Comparison of ENCODE assay signal across 15 cellular contexts in the genomic region with DNA sequence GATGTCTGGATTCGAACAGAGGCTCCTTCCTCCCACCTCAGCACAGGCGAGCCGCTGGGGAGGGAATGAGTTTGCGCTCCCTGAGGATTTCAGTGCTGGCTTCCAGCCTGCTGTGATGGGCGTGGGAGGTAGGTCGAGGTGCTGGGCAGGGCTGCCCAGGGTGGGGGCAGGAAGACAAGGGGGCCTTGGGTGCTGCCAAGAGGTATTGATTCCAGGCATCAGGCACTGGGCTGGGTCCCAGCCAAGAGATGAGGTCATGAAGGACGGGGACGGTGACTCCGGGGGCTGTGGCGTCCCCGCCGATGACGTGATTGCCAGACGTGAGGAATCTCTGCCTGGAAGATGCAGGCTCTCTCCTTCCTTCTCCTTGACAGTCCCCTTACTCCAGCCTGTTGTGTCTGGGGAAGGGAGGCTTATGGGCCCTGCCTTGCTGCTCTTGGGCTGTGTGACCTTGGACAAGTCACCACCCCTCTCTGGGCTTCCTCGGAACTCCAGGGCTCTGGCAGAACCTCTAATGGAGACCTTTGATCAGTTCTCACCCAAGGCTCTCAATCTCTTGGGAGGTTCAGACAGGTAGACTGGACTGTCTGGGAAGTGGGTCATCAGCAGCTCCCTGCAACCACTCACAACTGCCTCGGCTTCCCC.
A peak's percentile ranks its signal among the peaks of the same experiment; 100 is the strongest.
DNase-seq lines count a peak whose midpoint lies in the region; ATAC-seq, FAIRE-seq and TF ChIP-seq lines count a peak whose summit lies in the region.
"Had no signal": no experiment of that assay in that cellular context is flagged by ENCODE, and none has a peak within 500 bp of the region (broad histone marks: within the 10 kb centered on the region; RNA-seq: fewer than 3 reads in every experiment).

No MANE protein-coding gene starts in this region.

- H3K36me3 ChIP-seq in body of pancreas (replicated peaks in 1 of 2; ENCODE audit: insufficient read depth in 1 of 2, low read depth in 2 of 2) (no peaks in the 10 kb centered on the region), pancreas (no peaks in the 10 kb centered on the region), MM.1S (replicated peaks; ENCODE audit: insufficient read depth, low read length) (no peaks in the 10 kb centered on the region)
- H3K36me3 ChIP-seq: BLaER1 treated with 17β-estradiol and CSF1 and Interleukin-3, amounts not matched to agents 10 nM and 100 nM had no signal

- no peaks in the 10 kb centered on the region for H3K9me3 ChIP-seq in body of pancreas
- H3K9me3 ChIP-seq in pancreas: no peaks in the 10 kb centered on the region
- H3K9me3 ChIP-seq in MM.1S (replicated peaks; ENCODE audit: insufficient read depth, low read length): no peaks in the 10 kb centered on the region

- H3K27ac ChIP-seq in body of pancreas: no peak overlapping the region
- no peak overlapping the region for H3K27ac ChIP-seq in pancreas
- H3K27ac ChIP-seq in MM.1S (ENCODE audit: low read length): no peak overlapping the region
- H3K27ac ChIP-seq: 22Rv1; BLaER1 treated with 17β-estradiol and CSF1 and Interleukin-3, amounts not matched to agents 10 nM and 100 nM had no signal

- H3K27me3 ChIP-seq in body of pancreas (peaks cover 0 to 8% of the 10 kb centered on the region in 2 donors), pancreas (no peaks in the 10 kb centered on the region), MM.1S (replicated peaks; ENCODE audit: insufficient read depth, low read length) (peaks cover 79% of the 10 kb centered on the region)
- H3K27me3 ChIP-seq: BLaER1 treated with 17β-estradiol and CSF1 and Interleukin-3, amounts not matched to agents 10 nM and 100 nM had no signal

- TF ChIP-seq CTCF in body of pancreas (IDR thresholded peaks at IDR 0.05): no peak
- TF ChIP-seq CTCF in pancreas (IDR thresholded peaks at IDR 0.05): no peak
- TF ChIP-seq CTCF in MM.1S (IDR thresholded peaks at IDR 0.05; ENCODE audit: low read length): no peak

- peak; percentile 22 for DNase-seq in DMS 273 (lab: John Stamatoyannopoulos, UW; ENCODE audit: unreplicated experiment)
- DNase-seq in DMS 273 treated with DMSO at 0.1 percent for 48 hours (lab: John Stamatoyannopoulos, UW): no peak
- peak; percentile 21 for DNase-seq in Daoy (ENCODE audit: low read depth)
- peak; percentile 39 to 63 (median 50) for DNase-seq in body of pancreas
- peak; percentile 32 to 78 (median 54) for DNase-seq in pancreas
- no peak for DNase-seq in stimulated activated CD4-positive, alpha-beta T cell treated with anti-CD3 and anti-CD28 coated beads, Interleukin-2, amount 100 ng/mL, for 24 hours
- no peak for DNase-seq in MM.1S
- no peak for DNase-seq in AML-193 (lab: John Stamatoyannopoulos, UW)
- DNase-seq: CD4-positive, alpha-beta T cell; DMS53; IMR-90 had no signal

- no peak overlapping the region for H3K4me2 ChIP-seq in MM.1S (ENCODE audit: low read depth, low read length)
- H3K4me2 ChIP-seq: BLaER1 treated with 17β-estradiol and CSF1 and Interleukin-3, amounts not matched to agents 10 nM and 100 nM had no signal

- FAIRE-seq in pancreas (lab: Jason Lieb, UNC): no peak
- FAIRE-seq: H54 had no signal

- WGBS in body of pancreas, 2 donors: 28 to 38% methylated on average over 10 to 16 of the region's 16 CpGs
- 20 to 28% methylated on average over 16 of the region's 16 CpGs for WGBS in pancreas, 2 donors

- H2AFZ ChIP-seq in MM.1S (ENCODE audit: low read length): no peak overlapping the region

- H3K9ac ChIP-seq in MM.1S (ENCODE audit: low read length): no peak overlapping the region
- H3K9ac ChIP-seq: BLaER1 treated with 17β-estradiol and CSF1 and Interleukin-3, amounts not matched to agents 10 nM and 100 nM had no signal

- H3K4me1 ChIP-seq in body of pancreas (peaks cover 7% of the 10 kb centered on the region), pancreas (no peaks in the 10 kb centered on the region), MM.1S (ENCODE audit: low read length) (no peaks in the 10 kb centered on the region)
- H3K4me1 ChIP-seq: BLaER1 treated with 17β-estradiol and CSF1 and Interleukin-3, amounts not matched to agents 10 nM and 100 nM had no signal

- no peaks in the 10 kb centered on the region for H3K9me2 ChIP-seq in MM.1S (replicated peaks; ENCODE audit: insufficient read depth, low read length)

- TF ChIP-seq POLR2A in body of pancreas (IDR thresholded peaks at IDR 0.05): no peak

- H3K4me3 ChIP-seq in body of pancreas (no peak overlapping the region), pancreas (no peak overlapping the region), MM.1S (ENCODE audit: low read length) (no peak overlapping the region)
- H3K4me3 ChIP-seq: BLaER1 treated with 17β-estradiol and CSF1 and Interleukin-3, amounts not matched to agents 10 nM and 100 nM had no signal

- no peaks in the 10 kb centered on the region for H3K79me2 ChIP-seq in MM.1S (ENCODE audit: low read length)

- intact Hi-C loops in body of pancreas (cut with DNase I): no loop called here
- intact Hi-C loops in pancreas (cut with DNase I): loop anchor here in 1 of 3 donors (10.0 kb wide), 1 partner anchor 209 kb away; no protein-coding TSS in a partner anchor

- ATAC-seq in body of pancreas: peak; percentile 52
- peak; percentile 38 to 70 (median 52) for ATAC-seq in pancreas
- ATAC-seq: HCT116 had no signal

- no peaks in the 10 kb centered on the region for H3F3A ChIP-seq in MM.1S (ENCODE audit: insufficient read depth, low read length)

- H4K20me1 ChIP-seq in MM.1S (ENCODE audit: insufficient read depth, low read length): no peaks in the 10 kb centered on the region
- H4K20me1 ChIP-seq: BLaER1 treated with 17β-estradiol and CSF1 and Interleukin-3, amounts not matched to agents 10 nM and 100 nM had no signal

Comparison
In these comparisons a context has a peak if more than half of its experiments do, and no peak if none do; other contexts are left out.
1. DNase-seq: peak in DMS 273 (single experiment), Daoy (single experiment), body of pancreas (4 of 4) and pancreas (6 of 6); none in DMS 273 treated with DMSO at 0.1 percent for 48 hours (single experiment), stimulated activated CD4-positive, alpha-beta T cell treated with anti-CD3 and anti-CD28 coated beads, Interleukin-2, amount 100 ng/mL, for 24 hours (0 of 2), MM.1S (single experiment) and AML-193 (0 of 2).